In genomic region chr2:86440631-86441391, GRCh38 we compare ENCODE assay signal across 8 cellular contexts. TPM values are rescaled to one million over a fixed set of nuclear protein-coding genes. Genes with fewer than 3 reads are reported as not detected.
DNase-seq lines count a peak whose midpoint lies in the region; ATAC-seq and TF ChIP-seq lines count a peak whose summit lies in the region.

Gene KDM3A (plus strand): TSS chr2:86441371. CDS start chr2:86442048, 677 bp downstream.

- in situ Hi-C loops in GM13977 (cut with MboI; ENCODE audit: low pct_unique_long_range_greater_than_20kb, low sequenced_read_pairs, unreplicated experiment) = no loop called here

- H2BK5ac ChIP-seq in trophoblast cell (ENCODE audit: low read depth, low read length, poor library complexity) = peak within 1 kb of the TSS; percentile 95

- peak; percentile 40 to 96 for TF ChIP-seq EP300 in tibial nerve (IDR thresholded peaks at IDR 0.05)

- 1 to 2% (median 1%) methylated on average over 47 to 51 of the region's 51 CpGs for WGBS in heart left ventricle, 4 donors
- no CpG with 5 or more reads among the region's 51 CpGs for WGBS in trophoblast cell (ENCODE audit: extremely low coverage, insufficient coverage, insufficient read length)
- WGBS in tibial nerve, 2 donors = 1 to 2% methylated on average over 50 to 51 of the region's 51 CpGs

- peak within 1 kb of the TSS; percentile 78 for H2BK12ac ChIP-seq in trophoblast cell (ENCODE audit: low read length)

- H3K27me3 ChIP-seq in heart left ventricle (no peaks in the 10 kb centered on the region), trophoblast cell (ENCODE audit: insufficient read depth, low read length) (no peaks in the 10 kb centered on the region), tibial nerve (no peaks in the 10 kb centered on the region)

- peaks cover 5% of the 10 kb centered on the region for H3K36me3 Mint-ChIP-seq in T-helper 17 cell (ENCODE audit: low read depth)

- peak within 1 kb of the TSS; percentile 78 for H3K27ac Mint-ChIP-seq in T-helper 17 cell

- no peak within 1 kb of the TSS for H3K23ac ChIP-seq in trophoblast cell (ENCODE audit: low read length)

- TF ChIP-seq POLR2A in heart left ventricle (IDR thresholded peaks at IDR 0.05) (peak in 1 of 2 donors; percentile 99), tibial nerve (IDR thresholded peaks at IDR 0.05) (no peak)

- H4K91ac ChIP-seq in trophoblast cell (ENCODE audit: low read depth, low read length) = peak within 1 kb of the TSS; percentile 92

- H3K79me1 ChIP-seq in trophoblast cell (ENCODE audit: low read length) = peaks cover 6% of the 10 kb centered on the region

- H4K12ac ChIP-seq in trophoblast cell (ENCODE audit: low read depth, low read length) = peak within 1 kb of the TSS; percentile 73

- peak within 1 kb of the TSS; percentile 96 for H3K4me3 Mint-ChIP-seq in T-helper 17 cell

- H3K9ac ChIP-seq in trophoblast cell (ENCODE audit: low read length) = peak within 1 kb of the TSS; percentile 86

- H3K36me3 ChIP-seq in heart left ventricle = peaks cover 0 to 23% (median 13%) of the 10 kb centered on the region in 9 donors
- peaks cover 0 to 3% of the 10 kb centered on the region in 2 experiments for H3K36me3 ChIP-seq in trophoblast cell (ENCODE audit: control insufficient read depth in 1 of 2, insufficient read depth in 2 of 2, low read length in 2 of 2)
- H3K36me3 ChIP-seq in tibial nerve = no peaks in the 10 kb centered on the region

- H3K79me2 ChIP-seq in trophoblast cell (ENCODE audit: control insufficient read depth, insufficient read depth, low read length, poor library complexity) = peaks cover 4% of the 10 kb centered on the region

- H3K27me3 Mint-ChIP-seq in T-helper 17 cell = no peaks in the 10 kb centered on the region

- peak within 1 kb of the TSS; percentile 96 for H2AFZ ChIP-seq in trophoblast cell (ENCODE audit: insufficient read depth, low read length, poor library complexity)

- H3K4me3 ChIP-seq in heart left ventricle (peak within 1 kb of the TSS; percentile 67 to 97 (median 76)), trophoblast cell (ENCODE audit: low read depth, low read length) (peak within 1 kb of the TSS; percentile 89), tibial nerve (peak within 1 kb of the TSS; percentile 52 to 88 (median 68))

- peaks cover 35% of the 10 kb centered on the region for H3K4me1 Mint-ChIP-seq in T-helper 17 cell

- peak; percentile 77 for ATAC-seq in HG02943 (IDR thresholded peaks at IDR 0.05; ENCODE audit: low read depth, unreplicated experiment)
- ATAC-seq in T-helper 17 cell = peak; percentile 83
- peak; percentile 94 to 96 (median 95) for ATAC-seq in heart left ventricle

- H3K9me3 ChIP-seq in T-helper 17 cell (ENCODE audit: control insufficient read depth, low read length, poor library complexity, severe bottlenecking) (peaks cover 6% of the 10 kb centered on the region), heart left ventricle (peaks cover 0 to 39% (median 30%) of the 10 kb centered on the region in 12 donors), trophoblast cell (ENCODE audit: insufficient read depth, low read depth, low read length) (peaks cover 2% of the 10 kb centered on the region), tibial nerve (peaks cover 0 to 43% (median 7%) of the 10 kb centered on the region in 4 donors)

- DNase-seq in GM13977 (ENCODE audit: low spot score) (peak; percentile 91), NCI-H187 (lab: John Stamatoyannopoulos, UW) (peak; percentile 96 to 97), T-helper 17 cell (peak; percentile 95 to 98 (median 98)), amniotic stem cell (lab: John Stamatoyannopoulos, UW) (peak; percentile 97), heart left ventricle (peak; percentile 99 to 100 (median 100)), trophoblast cell (peak; percentile 100), tibial nerve (ENCODE audit: low spot score in 2 of 2) (peak; percentile 97 to 99)

- H3K27ac ChIP-seq in heart left ventricle = peak within 1 kb of the TSS; percentile 91 to 99 (median 96)
- H3K27ac ChIP-seq in trophoblast cell (ENCODE audit: low read depth, low read length) = peak within 1 kb of the TSS; percentile 91
- H3K27ac ChIP-seq in tibial nerve = peak within 1 kb of the TSS; percentile 85 to 98 (median 89)

- H4K8ac ChIP-seq in trophoblast cell (ENCODE audit: low read depth, low read length) = peak within 1 kb of the TSS; percentile 75

- H3K4me1 ChIP-seq in heart left ventricle (peaks cover 0 to 35% (median 31%) of the 10 kb centered on the region in 12 donors), trophoblast cell (ENCODE audit: control insufficient read depth in 1 of 2, insufficient read depth in 2 of 2, low read length in 2 of 2) (peaks cover 0 to 6% of the 10 kb centered on the region in 2 experiments), tibial nerve (peaks cover 3 to 30% (median 26%) of the 10 kb centered on the region in 4 donors)

- H3K4ac ChIP-seq in trophoblast cell (ENCODE audit: low read depth, low read length) = peak within 1 kb of the TSS; percentile 67

- intact Hi-C loops in heart left ventricle (cut with DNase I) = loop anchor here in 6 of 10 donors (1.0 to 10.0 kb wide), 11 partner anchors 42 to 246 kb away; partner anchors contain the start of genes IMMT (in 4 of the 6), MRPL35 (in 4 of the 6), CHMP3 (in 3 of the 6) and RNF103 (in 2 of the 6)

- peak within 1 kb of the TSS; percentile 90 for H3K4me2 ChIP-seq in trophoblast cell (ENCODE audit: low read length)

- no peak within 1 kb of the TSS for H2AK5ac ChIP-seq in trophoblast cell (ENCODE audit: low read length)

- TF ChIP-seq CTCF in GM13977 (IDR thresholded peaks at IDR 0.05; ENCODE audit: extremely low read depth, insufficient read depth, missing control alignments) = no peak
- peak in 2 of 12 donors; percentile 15 to 25 for TF ChIP-seq CTCF in heart left ventricle (IDR thresholded peaks at IDR 0.05)
- TF ChIP-seq CTCF in tibial nerve (IDR thresholded peaks at IDR 0.05) = peak in 2 of 5 experiments; percentile 15 to 47

- H2BK120ac ChIP-seq in trophoblast cell (ENCODE audit: insufficient read depth, low read length, poor library complexity) = peak within 1 kb of the TSS; percentile 78

- H3K14ac ChIP-seq in trophoblast cell (ENCODE audit: low read length) = peak within 1 kb of the TSS; percentile 79

- peak within 1 kb of the TSS; percentile 60 for H3K18ac ChIP-seq in trophoblast cell (ENCODE audit: low read length)

RNA-seq across cellular contexts. Expression of gene KDM3A, which starts in this region (rescaled TPM):
- total RNA-seq in T-helper 17 cell = 100 to 1,000 TPM; 156 to 161 TPM
- total RNA-seq in heart left ventricle = 10 to 100 TPM; 17.7 to 44.0 (median 35.4) TPM
- 10 to 100 TPM; 13.5 to 25.4 TPM for polyA plus RNA-seq in heart left ventricle
- polyA plus RNA-seq in trophoblast cell (2013) = 30.3 and 30.5 TPM in 2 replicates
- 10 to 100 TPM; 39.9 to 62.1 (median 52.0) TPM for total RNA-seq in tibial nerve

Comparison
In these comparisons a context has a peak if more than half of its experiments do, and no peak if none do; other contexts are left out.
1. Peak in every context shown above with its lines: DNase-seq, ATAC-seq, H3K4me3 ChIP-seq and H3K27ac ChIP-seq.